Comparison of ENCODE assay signal across 25 cellular contexts in the genomic region with DNA sequence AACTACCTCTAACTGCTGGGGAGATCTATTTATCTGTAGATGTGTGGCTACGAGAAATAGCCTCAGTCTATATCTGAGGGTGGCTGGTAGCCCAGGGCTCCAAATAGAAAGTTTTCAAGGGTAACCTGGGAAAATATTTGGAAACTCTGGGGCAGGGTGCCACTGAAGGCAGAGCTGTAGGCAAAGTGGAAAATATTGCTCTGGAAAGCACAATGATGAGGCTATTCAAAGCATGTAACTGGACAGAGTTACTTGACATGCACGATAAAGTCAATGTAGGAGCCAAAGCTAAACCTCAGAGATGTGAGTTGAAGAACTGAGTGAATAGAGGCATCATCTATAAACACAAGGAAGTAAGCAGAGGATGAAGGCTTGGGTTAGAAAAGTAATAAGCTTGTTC.
"Had no signal": no experiment of that assay in that cellular context is flagged by ENCODE, and none has a peak within 500 bp of the region (broad histone marks: within the 10 kb centered on the region; RNA-seq: fewer than 3 reads in every experiment).

No MANE protein-coding gene starts in this region.

- H3K4me3 ChIP-seq: ascending aorta, breast epithelium, coronary artery, dorsolateral prefrontal cortex, gastrocnemius medialis had no signal

- H3K27ac ChIP-seq: ascending aorta, breast epithelium, coronary artery, dorsolateral prefrontal cortex, foreskin keratinocyte, gastrocnemius medialis had no signal

- H3K9me3 ChIP-seq: ascending aorta, gastrocnemius medialis had no signal

- H3K4me1 ChIP-seq: ascending aorta, breast epithelium had no signal

- H3K36me3 ChIP-seq: ascending aorta, breast epithelium, gastrocnemius medialis had no signal

- H3K27me3 ChIP-seq: ascending aorta, breast epithelium, dorsolateral prefrontal cortex, foreskin keratinocyte, gastrocnemius medialis had no signal

- ATAC-seq: activated CD4-positive, alpha-beta T cell treated with anti-CD3 and anti-CD28 coated beads for 36 hours; activated CD8-positive, alpha-beta memory T cell treated with anti-CD3 and anti-CD28 coated beads, Interleukin-2, amount 10 ng/mL, durations not matched to agents 7 days and 5 days; activated CD8-positive, alpha-beta T cell treated with anti-CD3 and anti-CD28 coated beads, Interleukin-2, amount 10 ng/mL, durations not matched to agents 7 days and 5 days; activated naive CD8-positive, alpha-beta T cell treated with anti-CD3 and anti-CD28 coated beads, Interleukin-2, amount 50 U/mL, for 24 hours; esophagus mucosa; gastrocnemius medialis had no signal

- DNase-seq: activated CD4-positive, alpha-beta memory T cell treated with anti-CD3 and anti-CD28 coated beads for 36 hours; activated CD4-positive, alpha-beta T cell treated with anti-CD3 and anti-CD28 coated beads for 36 hours; activated CD4-positive, alpha-beta T cell treated with anti-CD3 and anti-CD28 coated beads, Interleukin-2, amount 10 ng/mL, durations not matched to agents 24 days and 14 days; activated CD4-positive, CD25-positive, alpha-beta regulatory T cell; activated CD4-positive, CD25-positive, alpha-beta regulatory T cell treated with anti-CD3 and anti-CD28 coated beads, Interleukin-2, amount 50 U/mL, for 72 hours; activated CD8-positive, alpha-beta memory T cell treated with anti-CD3 and anti-CD28 coated beads, Interleukin-2, amount 10 ng/mL, durations not matched to agents 7 days and 5 days; activated CD8-positive, alpha-beta memory T cell treated with anti-CD3 and anti-CD28 coated beads, Interleukin-2, amount 50 U/mL, for 4 hours; activated CD8-positive, alpha-beta T cell treated with anti-CD3 and anti-CD28 coated beads, Interleukin-2, amount 10 ng/mL, durations not matched to agents 7 days and 5 days; activated effector memory CD4-positive, alpha-beta T cell treated with anti-CD3 and anti-CD28 coated beads, Interleukin-2, amount 50 U/mL, for 16 hours; activated naive CD4-positive, alpha-beta T cell treated with anti-CD3 and anti-CD28 coated beads for 36 hours; activated naive CD8-positive, alpha-beta T cell treated with anti-CD3 and anti-CD28 coated beads for 36 hours; activated naive CD8-positive, alpha-beta T cell treated with anti-CD3 and anti-CD28 coated beads, Interleukin-2, amount 50 U/mL, for 24 hours; activated T-cell treated with anti-CD3 and anti-CD28 coated beads, Interleukin-2, amount 50 U/mL, for 1 hour; activated T-cell treated with anti-CD3 and anti-CD28 coated beads, Interleukin-2, amount 50 U/mL, for 48 hours; dorsolateral prefrontal cortex; effector memory CD4-positive, alpha-beta T cell; endodermal cell; gastrocnemius medialis; glutamatergic neuron; T-helper 2 cell had no signal
